In the genomic region with DNA sequence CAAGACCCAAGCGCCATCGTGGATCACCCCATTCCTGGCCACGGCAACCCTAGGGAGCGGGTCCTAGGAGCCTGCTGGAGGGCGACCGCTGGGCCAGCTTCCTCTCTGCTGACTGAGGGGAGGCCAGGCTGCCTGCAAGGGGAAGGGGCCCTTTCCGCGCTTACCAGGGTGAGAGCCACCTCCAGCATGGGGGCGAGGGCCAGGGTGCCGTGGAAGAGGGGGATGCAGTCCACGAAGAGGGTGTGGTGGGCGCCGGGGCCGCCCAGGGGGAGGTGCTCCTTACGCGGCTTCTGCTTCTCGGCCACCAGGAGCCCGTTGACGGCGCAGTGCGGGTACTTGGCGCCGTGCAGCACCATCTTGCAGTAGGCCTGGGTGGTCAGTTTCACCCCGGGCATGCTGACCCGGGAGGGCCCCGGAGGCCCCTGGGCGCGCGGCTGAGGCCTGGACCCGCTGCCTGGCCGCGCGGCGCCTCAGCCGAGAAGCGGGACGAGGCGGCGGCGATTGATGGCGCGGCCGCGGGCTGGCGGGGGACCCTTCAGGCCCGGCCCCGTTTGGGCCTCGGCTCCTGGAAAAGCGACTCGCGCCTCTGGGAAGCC, we compare ENCODE assay signal across 9 cellular contexts. TPM values are rescaled to one million over a fixed set of nuclear protein-coding genes. Genes with fewer than 3 reads are reported as not detected.
A peak's percentile ranks its signal among the peaks of the same experiment; 100 is the strongest.
DNase-seq lines count a peak whose midpoint lies in the region; ATAC-seq, FAIRE-seq and TF ChIP-seq lines count a peak whose summit lies in the region.
"Had no signal": no experiment of that assay in that cellular context is flagged by ENCODE, and none has a peak within 500 bp of the region (broad histone marks: within the 10 kb centered on the region; RNA-seq: fewer than 3 reads in every experiment).

No MANE protein-coding gene starts in this region.

- peak overlapping the region; percentile 99 for H3K4me2 ChIP-seq in GM23338
- peak overlapping the region; percentile 97 for H3K4me2 ChIP-seq in Loucy (ENCODE audit: low read depth, low read length, poor library complexity, severe bottlenecking)

- H3F3A ChIP-seq in GM23338 (replicated peaks; ENCODE audit: low read depth) (0 out of 2 replicates have a peak, but pooled peaks cover 3% of the 10 kb centered on the region), Loucy (ENCODE audit: low read depth) (no peaks in the 10 kb centered on the region)

- H3K27me3 Mint-ChIP-seq in GM23338 (ENCODE audit: insufficient read depth, low read depth, poor library complexity): peaks cover 20% of the 10 kb centered on the region

- peak overlapping the region; percentile 60 for H3K27ac Mint-ChIP-seq in GM23338

- H3K27ac ChIP-seq in GM23338 (ENCODE audit: low read depth): peak overlapping the region; percentile 66; the same call in 1 of the 2 replicates
- H3K27ac ChIP-seq in left ventricle myocardium inferior (replicated peaks): peak overlapping the region; percentile 98

- H4K20me1 ChIP-seq in GM23338 (replicated peaks; ENCODE audit: insufficient read depth) (peaks cover 43% of the 10 kb centered on the region), Loucy (ENCODE audit: insufficient read depth, low read length, poor library complexity, severe bottlenecking) (peaks cover 56% of the 10 kb centered on the region)

- peak overlapping the region; percentile 89 for H3K4me3 Mint-ChIP-seq in GM23338

- intact Hi-C loops in left ventricle myocardium inferior (cut with micrococcal nuclease): no loop called here

- H3K36me3 Mint-ChIP-seq in GM23338 (ENCODE audit: low read depth): peaks cover 66% of the 10 kb centered on the region

- TF ChIP-seq CTCF in GM23338 (conservative IDR thresholded peaks at IDR 0.05; ENCODE audit: low read depth in 2 of 2) (peak in 1 of 2 experiments; percentile 13; a peak in 1 of 4 replicates), Loucy (conservative IDR thresholded peaks at IDR 0.05; ENCODE audit: low read length) (no peak), left ventricle myocardium inferior (IDR thresholded peaks at IDR 0.05; ENCODE audit: borderline replicate concordance) (no peak), retinal pigment epithelial cell (conservative IDR thresholded peaks at IDR 0.05; ENCODE audit: low read depth, low read length) (no peak)

- H3K9ac ChIP-seq in Loucy (ENCODE audit: low read depth, low read length, poor library complexity, severe bottlenecking): peak overlapping the region; percentile 97

- H3K36me3 ChIP-seq in GM23338 (ENCODE audit: insufficient read depth): peaks cover 25% of the 10 kb centered on the region
- peaks cover 20% of the 10 kb centered on the region; the same call in 1 of the 2 replicates for H3K36me3 ChIP-seq in Loucy (ENCODE audit: insufficient read depth, low read length)
- peaks cover 54% of the 10 kb centered on the region for H3K36me3 ChIP-seq in left ventricle myocardium inferior

- H3K27me3 ChIP-seq in GM23338 (ENCODE audit: insufficient read depth) (no peaks in the 10 kb centered on the region), Loucy (ENCODE audit: insufficient read depth, low read length, poor library complexity, severe bottlenecking) (peaks cover 10% of the 10 kb centered on the region), left ventricle myocardium inferior (ENCODE audit: low read depth) (no peaks in the 10 kb centered on the region)

- FAIRE-seq in GM12891 (lab: Jason Lieb, UNC): no peak
- FAIRE-seq: endometrium had no signal

- no peaks in the 10 kb centered on the region for H3K9me3 ChIP-seq in Loucy (ENCODE audit: insufficient read depth, low read depth, low read length)
- no peaks in the 10 kb centered on the region for H3K9me3 ChIP-seq in left ventricle myocardium inferior (replicated peaks)

- peak overlapping the region; percentile 74 for H2AFZ ChIP-seq in GM23338
- H2AFZ ChIP-seq in Loucy (ENCODE audit: low read length): no peak overlapping the region; the same call in 1 of the 2 replicates

- peaks cover 18% of the 10 kb centered on the region for H3K4me1 Mint-ChIP-seq in GM23338

- H3K79me2 ChIP-seq in GM23338 (replicated peaks; ENCODE audit: insufficient read depth) (peaks cover 92% of the 10 kb centered on the region), Loucy (ENCODE audit: insufficient read depth, low read length) (peaks cover 91% of the 10 kb centered on the region)

- no peaks in the 10 kb centered on the region for H3K9me2 ChIP-seq in GM23338 (ENCODE audit: insufficient read depth)
- H3K9me2 ChIP-seq in Loucy (replicated peaks; ENCODE audit: low read depth, low read length): no peaks in the 10 kb centered on the region

- peak; percentile 46 for ATAC-seq in GM23338

- H3K4me1 ChIP-seq in GM23338 (ENCODE audit: insufficient read depth) (peaks cover 9% of the 10 kb centered on the region), Loucy (ENCODE audit: insufficient read depth, low read length, poor library complexity, severe bottlenecking) (peaks cover 45% of the 10 kb centered on the region), left ventricle myocardium inferior (peaks cover 71% of the 10 kb centered on the region)

- peak; percentile 73 for DNase-seq in GM12891 (ENCODE audit: insufficient read length, low spot score)
- peak; percentile 48 for DNase-seq in GM23338 (ENCODE audit: low spot score)
- DNase-seq in activated gamma-delta T cell treated with Interleukin-2 at 50 U/mL for 16 hours: peak; percentile 13
- no peak for DNase-seq in left ventricle myocardium inferior
- no peak for DNase-seq in retinal pigment epithelial cell (ENCODE audit: low read depth)
- DNase-seq in OCI-M2 (lab: John Stamatoyannopoulos, UW; ENCODE audit: unreplicated experiment): no peak
- no peak for DNase-seq in NCI-H2107 (lab: John Stamatoyannopoulos, UW)

- no peak for TF ChIP-seq POLR2A in GM12891 (IDR thresholded peaks at IDR 0.05; ENCODE audit: low read depth, low read length)

- H3K4me3 ChIP-seq in GM23338 (peak overlapping the region; percentile 98), Loucy (ENCODE audit: low read length, poor library complexity, severe bottlenecking) (peak overlapping the region; percentile 99), left ventricle myocardium inferior (peak overlapping the region; percentile 80), retinal pigment epithelial cell (ENCODE audit: low read length) (peak overlapping the region; percentile 90)

- H3K9me3 Mint-ChIP-seq in GM23338: no peaks in the 10 kb centered on the region; the same call in 2 of the 3 replicates

TF ChIP-seq in GM12891, 5 proteins besides CTCF, POLR2A, EP300 and RAD21:
- TF ChIP-seq POU2F2 (IDR thresholded peaks at IDR 0.05; ENCODE audit: low read depth, low read length): no peak
- no peak for TF ChIP-seq PAX5 (IDR thresholded peaks at IDR 0.05; ENCODE audit: insufficient read depth, low read length, severe bottlenecking)
- no peak for TF ChIP-seq POLR2AphosphoS5 (IDR thresholded peaks at IDR 0.05; ENCODE audit: low read depth, low read length)
- TF ChIP-seq TAF1 (IDR thresholded peaks at IDR 0.05; ENCODE audit: low read depth, low read length): no peak
- no peak for TF ChIP-seq SPI1 (IDR thresholded peaks at IDR 0.05; ENCODE audit: low read depth, low read length)

TF ChIP-seq in GM23338, 12 proteins besides CTCF, POLR2A, EP300 and RAD21 (continues in another document):
- no peak for TF ChIP-seq EZH2phosphoT487 (IDR thresholded peaks at IDR 0.05; ENCODE audit: unreplicated experiment)
- TF ChIP-seq, protein P1, sequence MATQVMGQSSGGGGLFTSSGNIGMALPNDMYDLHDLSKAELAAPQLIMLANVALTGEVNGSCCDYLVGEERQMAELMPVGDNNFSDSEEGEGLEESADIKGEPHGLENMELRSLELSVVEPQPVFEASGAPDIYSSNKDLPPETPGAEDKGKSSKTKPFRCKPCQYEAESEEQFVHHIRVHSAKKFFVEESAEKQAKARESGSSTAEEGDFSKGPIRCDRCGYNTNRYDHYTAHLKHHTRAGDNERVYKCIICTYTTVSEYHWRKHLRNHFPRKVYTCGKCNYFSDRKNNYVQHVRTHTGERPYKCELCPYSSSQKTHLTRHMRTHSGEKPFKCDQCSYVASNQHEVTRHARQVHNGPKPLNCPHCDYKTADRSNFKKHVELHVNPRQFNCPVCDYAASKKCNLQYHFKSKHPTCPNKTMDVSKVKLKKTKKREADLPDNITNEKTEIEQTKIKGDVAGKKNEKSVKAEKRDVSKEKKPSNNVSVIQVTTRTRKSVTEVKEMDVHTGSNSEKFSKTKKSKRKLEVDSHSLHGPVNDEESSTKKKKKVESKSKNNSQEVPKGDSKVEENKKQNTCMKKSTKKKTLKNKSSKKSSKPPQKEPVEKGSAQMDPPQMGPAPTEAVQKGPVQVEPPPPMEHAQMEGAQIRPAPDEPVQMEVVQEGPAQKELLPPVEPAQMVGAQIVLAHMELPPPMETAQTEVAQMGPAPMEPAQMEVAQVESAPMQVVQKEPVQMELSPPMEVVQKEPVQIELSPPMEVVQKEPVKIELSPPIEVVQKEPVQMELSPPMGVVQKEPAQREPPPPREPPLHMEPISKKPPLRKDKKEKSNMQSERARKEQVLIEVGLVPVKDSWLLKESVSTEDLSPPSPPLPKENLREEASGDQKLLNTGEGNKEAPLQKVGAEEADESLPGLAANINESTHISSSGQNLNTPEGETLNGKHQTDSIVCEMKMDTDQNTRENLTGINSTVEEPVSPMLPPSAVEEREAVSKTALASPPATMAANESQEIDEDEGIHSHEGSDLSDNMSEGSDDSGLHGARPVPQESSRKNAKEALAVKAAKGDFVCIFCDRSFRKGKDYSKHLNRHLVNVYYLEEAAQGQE (IDR thresholded peaks at IDR 0.05; ENCODE audit: unreplicated experiment): no peak
- TF ChIP-seq, protein P2, sequence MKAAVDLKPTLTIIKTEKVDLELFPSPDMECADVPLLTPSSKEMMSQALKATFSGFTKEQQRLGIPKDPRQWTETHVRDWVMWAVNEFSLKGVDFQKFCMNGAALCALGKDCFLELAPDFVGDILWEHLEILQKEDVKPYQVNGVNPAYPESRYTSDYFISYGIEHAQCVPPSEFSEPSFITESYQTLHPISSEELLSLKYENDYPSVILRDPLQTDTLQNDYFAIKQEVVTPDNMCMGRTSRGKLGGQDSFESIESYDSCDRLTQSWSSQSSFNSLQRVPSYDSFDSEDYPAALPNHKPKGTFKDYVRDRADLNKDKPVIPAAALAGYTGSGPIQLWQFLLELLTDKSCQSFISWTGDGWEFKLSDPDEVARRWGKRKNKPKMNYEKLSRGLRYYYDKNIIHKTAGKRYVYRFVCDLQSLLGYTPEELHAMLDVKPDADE (IDR thresholded peaks at IDR 0.05): no peak
- TF ChIP-seq ZNF331 (CRISPR knock-in tag; IDR thresholded peaks at IDR 0.05; ENCODE audit: low read depth): no peak

RNA-seq across cellular contexts. Expression of a gene that starts 0.3 kb away (rescaled TPM):
- polyA plus RNA-seq in GM12891 (2012; ENCODE audit: low read depth, missing spikeins): 15.3 TPM
- 61.0 and 69.4 TPM in 2 replicates for total RNA-seq in GM23338 (2014; rRNA removed; shearing (Covaris generic))
- 47.5 and 51.1 TPM in 2 replicates for polyA plus RNA-seq in GM23338 (2016; fragmentation: Nextera tagmentation; extraction: Ambion mirVana)
- total RNA-seq in left ventricle myocardium inferior: 22.5 TPM

RNA-seq across cellular contexts. Expression of a gene that starts 0.5 kb away (rescaled TPM):
- 931 TPM for polyA plus RNA-seq in GM12891 (2012; ENCODE audit: low read depth, missing spikeins)
- 329 and 388 TPM in 2 replicates for total RNA-seq in GM23338 (2014; rRNA removed; shearing (Covaris generic))
- polyA plus RNA-seq in GM23338 (2016; fragmentation: Nextera tagmentation; extraction: Ambion mirVana): 1,008 and 1,053 TPM in 2 replicates
- 1,881 TPM for total RNA-seq in left ventricle myocardium inferior

RNA-seq across cellular contexts. Expression of a gene that starts 48.1 kb away (rescaled TPM):
- 7.5 TPM for polyA plus RNA-seq in GM12891 (2012; ENCODE audit: low read depth, missing spikeins)
- 11.3 and 12.1 TPM in 2 replicates for total RNA-seq in GM23338 (2014; rRNA removed; shearing (Covaris generic))
- polyA plus RNA-seq in GM23338 (2016; fragmentation: Nextera tagmentation; extraction: Ambion mirVana): 19.0 and 19.1 TPM in 2 replicates
- total RNA-seq in left ventricle myocardium inferior: 2.3 TPM

Comparison
In these comparisons a context has a peak if more than half of its experiments do, and no peak if none do; other contexts are left out.
1. DNase-seq: peak in GM12891 (single experiment), GM23338 (single experiment) and activated gamma-delta T cell treated with Interleukin-2 at 50 U/mL for 16 hours (single experiment); none in left ventricle myocardium inferior (single experiment), retinal pigment epithelial cell (single experiment), OCI-M2 (single experiment) and NCI-H2107 (single experiment).
2. Peak in every context shown above with its lines, with median percentiles within 50 percentile points of each other: H3K4me3 ChIP-seq.